15 cellular contexts compared by ENCODE assay signal in the genomic region with DNA sequence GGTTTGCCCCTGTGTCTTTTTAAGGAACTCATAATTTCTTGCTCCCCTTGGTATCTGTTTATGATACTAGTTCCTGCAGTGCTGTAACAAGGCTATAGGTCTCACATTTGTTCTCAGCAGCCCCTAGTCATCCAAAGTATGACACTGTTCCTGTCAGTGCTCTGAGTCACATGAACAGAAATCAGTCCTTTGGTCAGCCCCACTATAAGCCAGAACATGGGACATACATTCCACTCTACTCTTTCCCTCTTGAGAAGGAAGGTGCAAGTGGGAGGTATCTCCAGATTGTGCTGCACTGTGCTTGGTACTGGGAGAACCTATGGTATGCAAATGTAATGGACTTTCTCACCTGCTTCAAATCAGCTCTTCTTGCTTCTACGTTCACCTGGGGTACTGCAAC.
DNase-seq lines count a peak whose midpoint lies in the region; ATAC-seq and TF ChIP-seq lines count a peak whose summit lies in the region.
"Had no signal": no experiment of that assay in that cellular context is flagged by ENCODE, and none has a peak within 500 bp of the region (broad histone marks: within the 10 kb centered on the region; RNA-seq: fewer than 3 reads in every experiment).

No MANE protein-coding gene starts in this region.

- no peaks in the 10 kb centered on the region for H3K9me3 ChIP-seq in smooth muscle cell (replicated peaks; ENCODE audit: low read depth)
- H3K9me3 ChIP-seq: heart right ventricle, MG63 had no signal

- no peak for DNase-seq in activated CD4-positive, alpha-beta T cell treated with anti-CD3 and anti-CD28 coated beads, Interleukin-2, amount 10 ng/mL, durations not matched to agents 7 days and 5 days
- DNase-seq in activated CD4-positive, alpha-beta T cell treated with anti-CD3 and anti-CD28 coated beads, Interleukin-2, amount 50 U/mL, for 1 hour: no peak
- peak; percentile 11 for DNase-seq in NCI-H460 (ENCODE audit: extremely low read depth, low read depth)
- DNase-seq in choroid plexus epithelial cell (ENCODE audit: low read depth): peak; percentile 44
- no peak for DNase-seq in smooth muscle cell (lab: John Stamatoyannopoulos, UW; ENCODE audit: unreplicated experiment)
- DNase-seq in Right ventricle myocardium superior: no peak
- no peak for DNase-seq in NCI-H2196 (lab: John Stamatoyannopoulos, UW; ENCODE audit: unreplicated experiment)
- DNase-seq in erythroblast (lab: John Stamatoyannopoulos, UW): no peak
- DNase-seq: activated CD4-positive, alpha-beta memory T cell treated with anti-CD3 and anti-CD28 coated beads for 36 hours; activated effector memory CD4-positive, alpha-beta T cell treated with Interleukin-2 at 50 U/mL for 16 hours; Calu3; heart right ventricle; MG63; T-helper 17 cell had no signal

- no peak overlapping the region for H3K9ac ChIP-seq in smooth muscle cell (ENCODE audit: low read depth)

- no peak for ATAC-seq in Right ventricle myocardium superior (ENCODE audit: poor library complexity)
- ATAC-seq: heart right ventricle, T-helper 17 cell had no signal

- peak overlapping the region; percentile 32 for H3K27ac Mint-ChIP-seq in activated CD4-positive, alpha-beta T cell treated with anti-CD3 and anti-CD28 coated beads, Interleukin-2, amount 10 ng/mL, durations not matched to agents 7 days and 5 days
- H3K27ac Mint-ChIP-seq: activated CD4-positive, alpha-beta memory T cell treated with anti-CD3 and anti-CD28 coated beads for 36 hours; T-helper 17 cell had no signal

- no peak overlapping the region for H3K4me3 Mint-ChIP-seq in activated CD4-positive, alpha-beta T cell treated with anti-CD3 and anti-CD28 coated beads, Interleukin-2, amount 10 ng/mL, durations not matched to agents 7 days and 5 days
- H3K4me3 Mint-ChIP-seq: activated CD4-positive, alpha-beta memory T cell treated with anti-CD3 and anti-CD28 coated beads for 36 hours; T-helper 17 cell had no signal

- no peaks in the 10 kb centered on the region for H3K9me3 Mint-ChIP-seq in activated CD4-positive, alpha-beta T cell treated with anti-CD3 and anti-CD28 coated beads, Interleukin-2, amount 10 ng/mL, durations not matched to agents 7 days and 5 days
- H3K9me3 Mint-ChIP-seq: activated CD4-positive, alpha-beta memory T cell treated with anti-CD3 and anti-CD28 coated beads for 36 hours had no signal

- H3K27me3 Mint-ChIP-seq in activated CD4-positive, alpha-beta T cell treated with anti-CD3 and anti-CD28 coated beads, Interleukin-2, amount 10 ng/mL, durations not matched to agents 7 days and 5 days: no peaks in the 10 kb centered on the region
- H3K27me3 Mint-ChIP-seq: activated CD4-positive, alpha-beta memory T cell treated with anti-CD3 and anti-CD28 coated beads for 36 hours; T-helper 17 cell had no signal

- intact Hi-C loops in Right ventricle myocardium superior (cut with DNase I): no loop called here

- H3K4me1 Mint-ChIP-seq in activated CD4-positive, alpha-beta T cell treated with anti-CD3 and anti-CD28 coated beads, Interleukin-2, amount 10 ng/mL, durations not matched to agents 7 days and 5 days: no peaks in the 10 kb centered on the region

- H3K4me3 ChIP-seq in choroid plexus epithelial cell (ENCODE audit: low read depth, low read length) (no peak overlapping the region), smooth muscle cell (no peak overlapping the region)
- H3K4me3 ChIP-seq: cardiac muscle cell, heart right ventricle, MG63 had no signal

- peaks cover 12% of the 10 kb centered on the region for H3F3A ChIP-seq in smooth muscle cell (ENCODE audit: low read depth)

- H3K79me2 ChIP-seq in smooth muscle cell (ENCODE audit: low read depth): no peaks in the 10 kb centered on the region

- 85% methylated on average over 1 of the region's 1 CpG for WGBS in smooth muscle cell (ENCODE audit: low lambda C conversion rate)

- H3K27ac ChIP-seq in smooth muscle cell (ENCODE audit: low read depth): peak overlapping the region; percentile 7
- H3K27ac ChIP-seq: cardiac muscle cell, heart right ventricle had no signal

- POLR2A ChIA-PET in activated CD4-positive, alpha-beta T cell treated with anti-CD3 and anti-CD28 coated beads, Interleukin-2, amount 10 ng/mL, durations not matched to agents 7 days and 5 days (lab: Charles Lee): no interaction called here

- no peak overlapping the region for H3K4me2 ChIP-seq in smooth muscle cell

- peaks cover 38% of the 10 kb centered on the region for H3K36me3 Mint-ChIP-seq in activated CD4-positive, alpha-beta T cell treated with anti-CD3 and anti-CD28 coated beads, Interleukin-2, amount 10 ng/mL, durations not matched to agents 7 days and 5 days (ENCODE audit: low read depth)

- CTCF ChIA-PET in activated CD4-positive, alpha-beta T cell treated with anti-CD3 and anti-CD28 coated beads, Interleukin-2, amount 10 ng/mL, durations not matched to agents 7 days and 5 days (lab: Charles Lee): no interaction called here

- H3K4me1 ChIP-seq in smooth muscle cell (ENCODE audit: low read depth): no peaks in the 10 kb centered on the region
- H3K4me1 ChIP-seq: heart right ventricle had no signal

- no peak for TF ChIP-seq POLR2A in erythroblast (IDR thresholded peaks at IDR 0.05; ENCODE audit: low read length)

- no peaks in the 10 kb centered on the region for H4K20me1 ChIP-seq in smooth muscle cell (ENCODE audit: low read depth)

- H3K36me3 ChIP-seq in smooth muscle cell (ENCODE audit: low read depth): peaks cover 16% of the 10 kb centered on the region

- no peaks in the 10 kb centered on the region for H3K27me3 ChIP-seq in smooth muscle cell (ENCODE audit: low read depth)
- H3K27me3 ChIP-seq: cardiac muscle cell, heart right ventricle, MG63 had no signal

- no peak for TF ChIP-seq CTCF in choroid plexus epithelial cell (conservative IDR thresholded peaks at IDR 0.05; ENCODE audit: low read depth, low read length)
- TF ChIP-seq CTCF in smooth muscle cell (IDR thresholded peaks at IDR 0.05; ENCODE audit: borderline replicate concordance, insufficient read depth, poor library complexity, severe bottlenecking): no peak

- no peak overlapping the region for H2AFZ ChIP-seq in smooth muscle cell (ENCODE audit: low read depth)

Comparison
In these comparisons a context has a peak if more than half of its experiments do, and no peak if none do; other contexts are left out.
1. DNase-seq: peak in NCI-H460 (single experiment) and choroid plexus epithelial cell (single experiment); none in activated CD4-positive, alpha-beta T cell treated with anti-CD3 and anti-CD28 coated beads, Interleukin-2, amount 10 ng/mL, durations not matched to agents 7 days and 5 days (single experiment), activated CD4-positive, alpha-beta T cell treated with anti-CD3 and anti-CD28 coated beads, Interleukin-2, amount 50 U/mL, for 1 hour (single experiment), smooth muscle cell (single experiment), Right ventricle myocardium superior (single experiment), NCI-H2196 (single experiment) and erythroblast (0 of 2).